9 cellular contexts compared by ENCODE assay signal in genomic region chr5:9376363-9377117, GRCh38.
"Had no signal": no experiment of that assay in that cellular context is flagged by ENCODE, and none has a peak within 500 bp of the region (broad histone marks: within the 10 kb centered on the region; RNA-seq: fewer than 3 reads in every experiment).

No MANE protein-coding gene starts in this region.

- ATAC-seq: effector memory CD8-positive, alpha-beta T cell; stimulated activated effector memory CD8-positive, alpha-beta T cell treated with anti-CD3 and anti-CD28 coated beads, Interleukin-12 subunit alpha, Interleukin-12 subunit beta, amount 100 ng/mL, for 72 hours; upper lobe of right lung had no signal

- DNase-seq: activated CD4-positive, alpha-beta T cell treated with anti-CD3 and anti-CD28 coated beads, Interleukin-2, amount 10 ng/mL, durations not matched to agents 7 days and 5 days; activated CD8-positive, alpha-beta memory T cell treated with anti-CD3 and anti-CD28 coated beads, Interleukin-2, amount 50 U/mL, for 48 hours; activated naive CD8-positive, alpha-beta T cell treated with anti-CD3 and anti-CD28 coated beads, Interleukin-2, amount 10 ng/mL, durations not matched to agents 7 days and 5 days; cerebellar nuclear complex; effector memory CD8-positive, alpha-beta T cell; ovary; upper lobe of right lung had no signal

- H3K4me3 ChIP-seq: ovary, thoracic aorta, upper lobe of right lung had no signal
